32 cellular contexts compared by ENCODE assay signal in the genomic region with DNA sequence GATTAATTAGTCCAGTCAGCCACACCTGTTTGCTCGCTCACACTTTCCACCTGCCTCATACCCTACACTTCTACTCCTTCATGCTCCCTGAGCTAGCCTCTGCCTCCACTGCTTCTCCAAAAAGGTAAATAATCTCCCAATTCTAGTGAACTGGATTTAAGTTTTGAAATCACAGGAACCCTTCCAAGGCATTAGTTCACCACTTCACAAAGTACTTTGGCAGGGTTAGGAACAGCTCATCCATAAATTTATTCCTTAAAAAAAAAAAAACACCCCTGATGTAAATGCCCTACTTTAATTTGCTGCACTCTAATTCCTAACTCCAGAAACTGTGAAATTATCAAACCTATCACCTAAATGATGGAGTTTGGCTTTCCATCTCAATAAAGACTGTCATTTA. TPM values are rescaled to one million over a fixed set of nuclear protein-coding genes. Genes with fewer than 3 reads are reported as not detected.
"Had no signal": no experiment of that assay in that cellular context is flagged by ENCODE, and none has a peak within 500 bp of the region (broad histone marks: within the 10 kb centered on the region; RNA-seq: fewer than 3 reads in every experiment).

No MANE protein-coding gene starts in this region.

- H3K27me3 ChIP-seq: ascending aorta, breast epithelium, cardiac muscle cell, colonic mucosa, esophagus squamous epithelium, gastroesophageal sphincter, heart right ventricle, hepatocyte had no signal

- H3K36me3 ChIP-seq: ascending aorta, breast epithelium, cardiac muscle cell, colonic mucosa, esophagus squamous epithelium, gastroesophageal sphincter, heart right ventricle had no signal

- H2AFZ ChIP-seq: hepatocyte had no signal

- H3K9me3 Mint-ChIP-seq: activated CD4-positive, alpha-beta memory T cell treated with anti-CD3 and anti-CD28 coated beads, Interleukin-2, amount 10 ng/mL, durations not matched to agents 7 days and 5 days; activated CD4-positive, alpha-beta T cell treated with anti-CD3 and anti-CD28 coated beads, Interleukin-2, amount 10 ng/mL, durations not matched to agents 7 days and 5 days; activated naive CD4-positive, alpha-beta T cell treated with anti-CD3 and anti-CD28 coated beads, Interleukin-2, amount 10 ng/mL, durations not matched to agents 7 days and 5 days; activated naive CD4-positive, alpha-beta T cell treated with anti-CD3 and anti-CD28 coated beads, Interleukin-2, amount 50 U/mL, for 72 hours; activated T-cell treated with anti-CD3 and anti-CD28 coated beads, Interleukin-2, amount 50 U/mL, for 24 hours; activated T-cell treated with anti-CD3 and anti-CD28 coated beads, Interleukin-2, amount 50 U/mL, for 72 hours; brain had no signal

- H3K27ac ChIP-seq: ascending aorta, breast epithelium, cardiac muscle cell, colonic mucosa, epithelial cell of prostate, esophagus squamous epithelium, gastroesophageal sphincter, heart right ventricle, hepatocyte had no signal

- H3K36me3 Mint-ChIP-seq: activated naive CD4-positive, alpha-beta T cell treated with anti-CD3 and anti-CD28 coated beads, Interleukin-2, amount 10 ng/mL, durations not matched to agents 7 days and 5 days; activated naive CD4-positive, alpha-beta T cell treated with anti-CD3 and anti-CD28 coated beads, Interleukin-2, amount 50 U/mL, for 72 hours; activated naive CD8-positive, alpha-beta T cell treated with anti-CD3 and anti-CD28 coated beads, Interleukin-2, amount 10 ng/mL, durations not matched to agents 7 days and 5 days; brain had no signal

- DNase-seq: activated CD4-positive, alpha-beta memory T cell treated with anti-CD3 and anti-CD28 coated beads, Interleukin-2, amount 10 ng/mL, durations not matched to agents 7 days and 5 days; activated CD4-positive, alpha-beta T cell treated with anti-CD3 and anti-CD28 coated beads for 1 hour; activated CD4-positive, alpha-beta T cell treated with anti-CD3 and anti-CD28 coated beads for 4 hours; activated CD4-positive, alpha-beta T cell treated with anti-CD3 and anti-CD28 coated beads, Interleukin-2, amount 10 ng/mL, durations not matched to agents 7 days and 5 days; activated CD4-positive, alpha-beta T cell treated with anti-CD3 and anti-CD28 coated beads, Interleukin-2, amount 50 U/mL, for 4 hours; activated CD8-positive, alpha-beta memory T cell treated with anti-CD3 and anti-CD28 coated beads, Interleukin-2, amount 50 U/mL, for 48 hours; activated gamma-delta T cell; activated naive CD4-positive, alpha-beta T cell; activated naive CD4-positive, alpha-beta T cell treated with anti-CD3 and anti-CD28 coated beads, Interleukin-2, amount 10 ng/mL, durations not matched to agents 7 days and 5 days; activated naive CD8-positive, alpha-beta T cell treated with anti-CD3 and anti-CD28 coated beads, Interleukin-2, amount 10 ng/mL, durations not matched to agents 7 days and 5 days; activated T-cell treated with anti-CD3 and anti-CD28 coated beads for 4 hours; activated T-cell treated with anti-CD3 and anti-CD28 coated beads, Interleukin-2, amount 50 U/mL, for 24 hours; activated T-cell treated with anti-CD3 and anti-CD28 coated beads, Interleukin-2, amount 50 U/mL, for 72 hours; central memory CD4-positive, alpha-beta T cell; cerebellar nuclear complex; colonic mucosa; effector CD8-positive, alpha-beta T cell; esophagus squamous epithelium; foreskin melanocyte; heart right ventricle; T-helper 2 cell had no signal

- H3K4me1 ChIP-seq: ascending aorta, breast epithelium, colonic mucosa, esophagus squamous epithelium, heart right ventricle had no signal

- H3K4me3 ChIP-seq: ascending aorta, breast epithelium, cardiac muscle cell, colonic mucosa, esophagus squamous epithelium, gastroesophageal sphincter, heart right ventricle, hepatocyte had no signal

- H3K9me3 ChIP-seq: ascending aorta, breast epithelium, colonic mucosa, esophagus squamous epithelium, gastroesophageal sphincter, heart right ventricle had no signal

- FAIRE-seq: endometrium had no signal

- H3K79me2 ChIP-seq: hepatocyte had no signal

- ATAC-seq: activated naive CD4-positive, alpha-beta T cell treated with anti-CD3 and anti-CD28 coated beads, Interleukin-2, amount 50 U/mL, for 72 hours; activated T-cell treated with anti-CD3 and anti-CD28 coated beads, Interleukin-2, amount 50 U/mL, for 72 hours; gastroesophageal sphincter; heart right ventricle had no signal

- H3K27me3 Mint-ChIP-seq: activated naive CD4-positive, alpha-beta T cell treated with anti-CD3 and anti-CD28 coated beads, Interleukin-2, amount 10 ng/mL, durations not matched to agents 7 days and 5 days had no signal

- H3K4me3 Mint-ChIP-seq: activated CD4-positive, alpha-beta memory T cell treated with anti-CD3 and anti-CD28 coated beads, Interleukin-2, amount 10 ng/mL, durations not matched to agents 7 days and 5 days; activated CD4-positive, alpha-beta T cell treated with anti-CD3 and anti-CD28 coated beads, Interleukin-2, amount 10 ng/mL, durations not matched to agents 7 days and 5 days; activated naive CD4-positive, alpha-beta T cell treated with anti-CD3 and anti-CD28 coated beads, Interleukin-2, amount 10 ng/mL, durations not matched to agents 7 days and 5 days; activated naive CD8-positive, alpha-beta T cell treated with anti-CD3 and anti-CD28 coated beads, Interleukin-2, amount 10 ng/mL, durations not matched to agents 7 days and 5 days; activated T-cell treated with anti-CD3 and anti-CD28 coated beads, Interleukin-2, amount 50 U/mL, for 24 hours; activated T-cell treated with anti-CD3 and anti-CD28 coated beads, Interleukin-2, amount 50 U/mL, for 72 hours; brain had no signal

- H3K4me2 ChIP-seq: hepatocyte had no signal

- H3K4me1 Mint-ChIP-seq: activated CD4-positive, alpha-beta memory T cell treated with anti-CD3 and anti-CD28 coated beads, Interleukin-2, amount 10 ng/mL, durations not matched to agents 7 days and 5 days; activated CD4-positive, alpha-beta T cell treated with anti-CD3 and anti-CD28 coated beads, Interleukin-2, amount 10 ng/mL, durations not matched to agents 7 days and 5 days; activated naive CD4-positive, alpha-beta T cell treated with anti-CD3 and anti-CD28 coated beads, Interleukin-2, amount 10 ng/mL, durations not matched to agents 7 days and 5 days; activated naive CD8-positive, alpha-beta T cell treated with anti-CD3 and anti-CD28 coated beads, Interleukin-2, amount 10 ng/mL, durations not matched to agents 7 days and 5 days had no signal

- H3K27ac Mint-ChIP-seq: activated CD4-positive, alpha-beta memory T cell treated with anti-CD3 and anti-CD28 coated beads, Interleukin-2, amount 10 ng/mL, durations not matched to agents 7 days and 5 days; activated CD4-positive, alpha-beta T cell treated with anti-CD3 and anti-CD28 coated beads, Interleukin-2, amount 10 ng/mL, durations not matched to agents 7 days and 5 days; activated naive CD4-positive, alpha-beta T cell treated with anti-CD3 and anti-CD28 coated beads, Interleukin-2, amount 10 ng/mL, durations not matched to agents 7 days and 5 days; activated naive CD4-positive, alpha-beta T cell treated with anti-CD3 and anti-CD28 coated beads, Interleukin-2, amount 50 U/mL, for 72 hours; activated naive CD8-positive, alpha-beta T cell treated with anti-CD3 and anti-CD28 coated beads, Interleukin-2, amount 10 ng/mL, durations not matched to agents 7 days and 5 days; activated T-cell treated with anti-CD3 and anti-CD28 coated beads, Interleukin-2, amount 50 U/mL, for 24 hours; activated T-cell treated with anti-CD3 and anti-CD28 coated beads, Interleukin-2, amount 50 U/mL, for 72 hours; brain had no signal

RNA-seq across cellular contexts. Expression of gene GADL1, which starts 58.3 kb away (rescaled TPM):
- total RNA-seq: activated CD4-positive, alpha-beta memory T cell treated with anti-CD3 and anti-CD28 coated beads, Interleukin-2, amount 10 ng/mL, durations not matched to agents 7 days and 5 days; activated CD4-positive, alpha-beta T cell treated with anti-CD3 and anti-CD28 coated beads, Interleukin-2, amount 10 ng/mL, durations not matched to agents 7 days and 5 days; activated naive CD4-positive, alpha-beta T cell treated with anti-CD3 and anti-CD28 coated beads, Interleukin-2, amount 50 U/mL, for 72 hours; activated naive CD8-positive, alpha-beta T cell treated with anti-CD3 and anti-CD28 coated beads, Interleukin-2, amount 10 ng/mL, durations not matched to agents 7 days and 5 days; activated T-cell treated with anti-CD3 and anti-CD28 coated beads, Interleukin-2, amount 50 U/mL, for 72 hours; ascending aorta; breast epithelium; colonic mucosa; endothelial cell of umbilical vein; esophagus squamous epithelium; fibroblast of villous mesenchyme had no signal
- polyA plus RNA-seq: endothelial cell of umbilical vein, hepatocyte had no signal
